Comparison of ENCODE assay signal across 1 cellular context in genomic region chr16:5097470-5098220, GRCh38.
A peak's percentile ranks its signal among the peaks of the same experiment; 100 is the strongest.
TF ChIP-seq lines count a peak whose summit lies in the region.
"Not testable (repeated sequence)": the region's sequence is repeated elsewhere in the genome, so short reads cannot be mapped to it uniquely, and the experiment has no call there.

A gene with protein sequence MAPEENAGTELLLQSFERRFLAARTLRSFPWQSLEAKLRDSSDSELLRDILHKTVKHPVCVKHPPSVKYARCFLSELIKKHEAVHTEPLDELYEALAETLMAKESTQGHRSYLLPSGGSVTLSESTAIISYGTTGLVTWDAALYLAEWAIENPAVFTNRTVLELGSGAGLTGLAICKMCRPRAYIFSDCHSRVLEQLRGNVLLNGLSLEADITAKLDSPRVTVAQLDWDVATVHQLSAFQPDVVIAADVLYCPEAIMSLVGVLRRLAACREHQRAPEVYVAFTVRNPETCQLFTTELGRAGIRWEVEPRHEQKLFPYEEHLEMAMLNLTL (minus strand): TSS chr16:5097795. CDS start chr16:5097739, 56 bp downstream.

TF ChIP-seq in HepG2, 621 proteins besides CTCF, POLR2A, EP300 and RAD21 (continued from another document and continues in another):
- TF ChIP-seq, protein P1, sequence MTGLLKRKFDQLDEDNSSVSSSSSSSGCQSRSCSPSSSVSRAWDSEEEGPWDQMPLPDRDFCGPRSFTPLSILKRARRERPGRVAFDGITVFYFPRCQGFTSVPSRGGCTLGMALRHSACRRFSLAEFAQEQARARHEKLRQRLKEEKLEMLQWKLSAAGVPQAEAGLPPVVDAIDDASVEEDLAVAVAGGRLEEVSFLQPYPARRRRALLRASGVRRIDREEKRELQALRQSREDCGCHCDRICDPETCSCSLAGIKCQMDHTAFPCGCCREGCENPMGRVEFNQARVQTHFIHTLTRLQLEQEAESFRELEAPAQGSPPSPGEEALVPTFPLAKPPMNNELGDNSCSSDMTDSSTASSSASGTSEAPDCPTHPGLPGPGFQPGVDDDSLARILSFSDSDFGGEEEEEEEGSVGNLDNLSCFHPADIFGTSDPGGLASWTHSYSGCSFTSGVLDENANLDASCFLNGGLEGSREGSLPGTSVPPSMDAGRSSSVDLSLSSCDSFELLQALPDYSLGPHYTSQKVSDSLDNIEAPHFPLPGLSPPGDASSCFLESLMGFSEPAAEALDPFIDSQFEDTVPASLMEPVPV (CRISPR knock-in tag; IDR thresholded peaks at IDR 0.05) = peak; percentile 87; the same call in 1 of the 2 replicates
- TF ChIP-seq GMEB1 (CRISPR knock-in tag; IDR thresholded peaks at IDR 0.05; ENCODE audit: borderline replicate concordance) (peak; percentile 69; the same call in 1 of the 2 replicates), ZNF276 (CRISPR knock-in tag; IDR thresholded peaks at IDR 0.05; ENCODE audit: low read depth) (0 out of 2 replicates have a peak, but pooled peaks have one; percentile 88), ZNF331 (CRISPR knock-in tag; IDR thresholded peaks at IDR 0.05) (peak; percentile 76), ZNF180 (CRISPR knock-in tag; IDR thresholded peaks at IDR 0.05; ENCODE audit: borderline replicate concordance, low read depth) (0 out of 2 replicates have a peak, but pooled peaks have one; percentile 67), KAT8 (CRISPR knock-in tag; IDR thresholded peaks at IDR 0.05) (peak; percentile 74; the same call in 1 of the 2 replicates), ZBTB8A (CRISPR knock-in tag; IDR thresholded peaks at IDR 0.05; ENCODE audit: borderline replicate concordance, low read depth) (0 out of 2 replicates have a peak, but pooled peaks have one; percentile 72), ZNF33A (CRISPR knock-in tag; IDR thresholded peaks at IDR 0.05; ENCODE audit: borderline replicate concordance) (peak; percentile 81; the same call in 1 of the 2 replicates), CCDC6 (CRISPR knock-in tag; IDR thresholded peaks at IDR 0.05) (peak; percentile 80; the same call in 1 of the 2 replicates), HMGXB4 (CRISPR knock-in tag; IDR thresholded peaks at IDR 0.05; ENCODE audit: borderline replicate concordance in 1 of 2, low read depth in 1 of 2) (peak; percentile 43 to 93; a peak in 3 of 4 replicates), ZBTB3 (CRISPR knock-in tag; IDR thresholded peaks at IDR 0.05; ENCODE audit: borderline replicate concordance, low read depth) (0 out of 2 replicates have a peak, but pooled peaks have one; percentile 76), TCF12 (CRISPR knock-in tag; IDR thresholded peaks at IDR 0.05) (peak; percentile 83), ZNF724P (CRISPR knock-in tag; IDR thresholded peaks at IDR 0.05; ENCODE audit: borderline replicate concordance) (peak; percentile 94), GABPB1 (CRISPR knock-in tag; IDR thresholded peaks at IDR 0.05) (peak; percentile 83), ZNF839 (CRISPR knock-in tag; IDR thresholded peaks at IDR 0.05; ENCODE audit: borderline replicate concordance) (peak; percentile 95; the same call in 1 of the 2 replicates), ZFP36L2 (CRISPR knock-in tag; IDR thresholded peaks at IDR 0.05) (0 out of 2 replicates have a peak, but pooled peaks have one; percentile 48), ZNF564 (CRISPR knock-in tag; IDR thresholded peaks at IDR 0.05) (peak; percentile 86), ZNF883 (CRISPR knock-in tag; IDR thresholded peaks at IDR 0.05; ENCODE audit: not compliant biosample characterization) (peak; percentile 85), ZNF549 (CRISPR knock-in tag; IDR thresholded peaks at IDR 0.05) (0 out of 2 replicates have a peak, but pooled peaks have one; percentile 34), ELF1 (CRISPR knock-in tag; IDR thresholded peaks at IDR 0.05) (peak; percentile 76), TP53 (CRISPR knock-in tag; conservative IDR thresholded peaks at IDR 0.05) (0 out of 2 replicates have a peak, but pooled peaks have one; percentile 49), GABPA (CRISPR knock-in tag; IDR thresholded peaks at IDR 0.05; ENCODE audit: low read depth) (peak; percentile 63), MTA1 (CRISPR knock-in tag; IDR thresholded peaks at IDR 0.05; ENCODE audit: borderline replicate concordance) (0 out of 2 replicates have a peak, but pooled peaks have one; percentile 72), HDAC1 (CRISPR knock-in tag; IDR thresholded peaks at IDR 0.05) (peak; percentile 97), KDM5B (CRISPR knock-in tag; IDR thresholded peaks at IDR 0.05; ENCODE audit: borderline replicate concordance) (peak; percentile 94), E2F1 (CRISPR knock-in tag; IDR thresholded peaks at IDR 0.05) (peak; percentile 83), YEATS2 (CRISPR knock-in tag; IDR thresholded peaks at IDR 0.05; ENCODE audit: borderline replicate concordance) (0 out of 2 replicates have a peak, but pooled peaks have one; percentile 17), GMEB2 (CRISPR knock-in tag; IDR thresholded peaks at IDR 0.05; ENCODE audit: low read depth) (peak; percentile 29; the same call in 1 of the 2 replicates), GLI4 (CRISPR knock-in tag; IDR thresholded peaks at IDR 0.05; ENCODE audit: borderline replicate concordance) (peak; percentile 46; the same call in 1 of the 2 replicates), TEAD2 (CRISPR knock-in tag; IDR thresholded peaks at IDR 0.05) (peak; percentile 86), POLR2AphosphoS5 (IDR thresholded peaks at IDR 0.05; ENCODE audit: low read depth, low read length) (peak; percentile 41; the same call in 1 of the 2 replicates), MAFK (conservative IDR thresholded peaks at IDR 0.05 in 1 of 2, IDR thresholded peaks at IDR 0.05 in 1 of 2; ENCODE audit: low read length in 2 of 2) (peak in 1 of 2 experiments; percentile 19; a peak in 1 of 4 replicates), ZIK1 (CRISPR knock-in tag; IDR thresholded peaks at IDR 0.05; ENCODE audit: borderline replicate concordance, low read depth) (0 out of 2 replicates have a peak, but pooled peaks have one; percentile 8), KLF15 (CRISPR knock-in tag; IDR thresholded peaks at IDR 0.05; ENCODE audit: borderline replicate concordance) (peak; percentile 86; the same call in 1 of the 2 replicates), MIER3 (CRISPR knock-in tag; IDR thresholded peaks at IDR 0.05; ENCODE audit: borderline replicate concordance) (0 out of 2 replicates have a peak, but pooled peaks have one; percentile 54), NFYC (CRISPR knock-in tag; IDR thresholded peaks at IDR 0.05) (peak; percentile 59), ZNF230 (CRISPR knock-in tag; IDR thresholded peaks at IDR 0.05) (peak; percentile 67; the same call in 1 of the 2 replicates), MYNN (CRISPR knock-in tag; IDR thresholded peaks at IDR 0.05; ENCODE audit: low read depth) (0 out of 2 replicates have a peak, but pooled peaks have one; percentile 40), ZNF761 (CRISPR knock-in tag; conservative IDR thresholded peaks at IDR 0.05) (peak; percentile 90; the same call in 1 of the 2 replicates), ZNF343 (CRISPR knock-in tag; IDR thresholded peaks at IDR 0.05) (peak; percentile 84), ISX (CRISPR knock-in tag; conservative IDR thresholded peaks at IDR 0.05) (peak; percentile 85; the same call in 1 of the 2 replicates)
- TF ChIP-seq TCF12 (IDR thresholded peaks at IDR 0.05); GABPA (IDR thresholded peaks at IDR 0.05; ENCODE audit: low read depth, low read length): not testable (repeated sequence)
- TF ChIP-seq, protein P2, sequence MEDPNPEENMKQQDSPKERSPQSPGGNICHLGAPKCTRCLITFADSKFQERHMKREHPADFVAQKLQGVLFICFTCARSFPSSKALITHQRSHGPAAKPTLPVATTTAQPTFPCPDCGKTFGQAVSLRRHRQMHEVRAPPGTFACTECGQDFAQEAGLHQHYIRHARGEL (CRISPR knock-in tag; IDR thresholded peaks at IDR 0.05) = 0 out of 2 replicates have a peak, but pooled peaks have one; percentile 54
- TF ChIP-seq, protein P3, sequence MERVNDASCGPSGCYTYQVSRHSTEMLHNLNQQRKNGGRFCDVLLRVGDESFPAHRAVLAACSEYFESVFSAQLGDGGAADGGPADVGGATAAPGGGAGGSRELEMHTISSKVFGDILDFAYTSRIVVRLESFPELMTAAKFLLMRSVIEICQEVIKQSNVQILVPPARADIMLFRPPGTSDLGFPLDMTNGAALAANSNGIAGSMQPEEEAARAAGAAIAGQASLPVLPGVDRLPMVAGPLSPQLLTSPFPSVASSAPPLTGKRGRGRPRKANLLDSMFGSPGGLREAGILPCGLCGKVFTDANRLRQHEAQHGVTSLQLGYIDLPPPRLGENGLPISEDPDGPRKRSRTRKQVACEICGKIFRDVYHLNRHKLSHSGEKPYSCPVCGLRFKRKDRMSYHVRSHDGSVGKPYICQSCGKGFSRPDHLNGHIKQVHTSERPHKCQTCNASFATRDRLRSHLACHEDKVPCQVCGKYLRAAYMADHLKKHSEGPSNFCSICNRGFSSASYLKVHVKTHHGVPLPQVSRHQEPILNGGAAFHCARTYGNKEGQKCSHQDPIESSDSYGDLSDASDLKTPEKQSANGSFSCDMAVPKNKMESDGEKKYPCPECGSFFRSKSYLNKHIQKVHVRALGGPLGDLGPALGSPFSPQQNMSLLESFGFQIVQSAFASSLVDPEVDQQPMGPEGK (CRISPR knock-in tag; IDR thresholded peaks at IDR 0.05) = peak; percentile 60; the same call in 1 of the 2 replicates
- TF ChIP-seq, protein P4, sequence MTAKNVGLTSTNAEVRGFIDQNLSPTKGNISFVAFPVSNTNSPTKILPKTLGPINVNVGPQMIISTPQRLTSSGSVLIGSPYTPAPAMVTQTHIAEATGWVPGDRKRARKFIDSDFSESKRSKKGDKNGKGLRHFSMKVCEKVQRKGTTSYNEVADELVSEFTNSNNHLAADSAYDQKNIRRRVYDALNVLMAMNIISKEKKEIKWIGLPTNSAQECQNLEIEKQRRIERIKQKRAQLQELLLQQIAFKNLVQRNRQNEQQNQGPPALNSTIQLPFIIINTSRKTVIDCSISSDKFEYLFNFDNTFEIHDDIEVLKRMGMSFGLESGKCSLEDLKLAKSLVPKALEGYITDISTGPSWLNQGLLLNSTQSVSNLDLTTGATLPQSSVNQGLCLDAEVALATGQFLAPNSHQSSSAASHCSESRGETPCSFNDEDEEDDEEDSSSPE (CRISPR knock-in tag; IDR thresholded peaks at IDR 0.05) = peak; percentile 61; the same call in 1 of the 2 replicates
- TF ChIP-seq, protein P5, sequence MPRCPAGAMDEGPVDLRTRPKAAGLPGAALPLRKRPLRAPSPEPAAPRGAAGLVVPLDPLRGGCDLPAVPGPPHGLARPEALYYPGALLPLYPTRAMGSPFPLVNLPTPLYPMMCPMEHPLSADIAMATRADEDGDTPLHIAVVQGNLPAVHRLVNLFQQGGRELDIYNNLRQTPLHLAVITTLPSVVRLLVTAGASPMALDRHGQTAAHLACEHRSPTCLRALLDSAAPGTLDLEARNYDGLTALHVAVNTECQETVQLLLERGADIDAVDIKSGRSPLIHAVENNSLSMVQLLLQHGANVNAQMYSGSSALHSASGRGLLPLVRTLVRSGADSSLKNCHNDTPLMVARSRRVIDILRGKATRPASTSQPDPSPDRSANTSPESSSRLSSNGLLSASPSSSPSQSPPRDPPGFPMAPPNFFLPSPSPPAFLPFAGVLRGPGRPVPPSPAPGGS (CRISPR knock-in tag; IDR thresholded peaks at IDR 0.05) = peak; percentile 76; the same call in 1 of the 2 replicates
